ENCODE assay signal across 9 cellular contexts in genomic region chr16:2341456-2342447, GRCh38. TPM values are rescaled to one million over a fixed set of nuclear protein-coding genes. Genes with fewer than 3 reads are reported as not detected.
A peak's percentile ranks its signal among the peaks of the same experiment; 100 is the strongest.
DNase-seq lines count a peak whose midpoint lies in the region; ATAC-seq, FAIRE-seq and TF ChIP-seq lines count a peak whose summit lies in the region.
"Had no signal": no experiment of that assay in that cellular context is flagged by ENCODE, and none has a peak within 500 bp of the region (broad histone marks: within the 10 kb centered on the region; RNA-seq: fewer than 3 reads in every experiment).

No MANE protein-coding gene starts in this region.

- FAIRE-seq in endothelial cell of umbilical vein (lab: Jason Lieb, UNC) = no peak
- FAIRE-seq: bronchial epithelial cell had no signal

- H3K4me3 Mint-ChIP-seq in neural progenitor cell = peak overlapping the region; percentile 64
- no peak overlapping the region for H3K4me3 Mint-ChIP-seq in activated CD4-positive, alpha-beta memory T cell treated with anti-CD3 and anti-CD28 coated beads for 36 hours

- H3K9me3 ChIP-seq in endothelial cell of umbilical vein (replicated peaks; ENCODE audit: control insufficient read depth, insufficient read depth, low read length) (no peaks in the 10 kb centered on the region), neural progenitor cell (ENCODE audit: low read depth) (no peaks in the 10 kb centered on the region)

- peaks cover 3% of the 10 kb centered on the region; the same call in 1 of the 2 replicates for H3K27me3 ChIP-seq in ACC112 (ENCODE audit: insufficient read depth, low read length)
- H3K27me3 ChIP-seq in endothelial cell of umbilical vein (ENCODE audit: control insufficient read depth in 2 of 2, insufficient read depth in 2 of 2, low read length in 2 of 2) = peaks cover 8 to 28% of the 10 kb centered on the region in 2 experiments
- H3K27me3 ChIP-seq in neural progenitor cell = peaks cover 74% of the 10 kb centered on the region

- H3K79me2 ChIP-seq in ACC112 (ENCODE audit: control insufficient read depth, insufficient read depth, low read length, unreplicated experiment) (no peaks in the 10 kb centered on the region), endothelial cell of umbilical vein (ENCODE audit: control insufficient read depth, insufficient read depth, low read length) (peaks cover 10% of the 10 kb centered on the region), neural progenitor cell (ENCODE audit: low read depth) (no peaks in the 10 kb centered on the region)

- H3K4me1 ChIP-seq in ACC112 (ENCODE audit: control insufficient read depth, insufficient read depth, low read length, unreplicated experiment) = no peaks in the 10 kb centered on the region
- H3K4me1 ChIP-seq in endothelial cell of umbilical vein (ENCODE audit: control insufficient read depth, extremely low read depth, insufficient read depth, low read length) = peaks cover 9% of the 10 kb centered on the region
- H3K4me1 ChIP-seq in neural progenitor cell = no peaks in the 10 kb centered on the region

- no peaks in the 10 kb centered on the region for H4K20me1 ChIP-seq in endothelial cell of umbilical vein (replicated peaks; ENCODE audit: control insufficient read depth, extremely low read depth, insufficient read depth, low read length)
- no peaks in the 10 kb centered on the region for H4K20me1 ChIP-seq in neural progenitor cell (ENCODE audit: low read depth)

- TF ChIP-seq CTCF in GM12865 (IDR thresholded peaks at IDR 0.05; ENCODE audit: insufficient read depth, low read depth, low read length, missing control alignments) (no peak), endothelial cell of umbilical vein (IDR thresholded peaks at IDR 0.05; ENCODE audit: extremely low read depth in 1 of 2, insufficient read depth in 1 of 2, low read depth in 1 of 2, low read length in 2 of 2) (no peak), neural progenitor cell (IDR thresholded peaks at IDR 0.05) (no peak)

- intact Hi-C loops in endothelial cell of umbilical vein (cut with micrococcal nuclease) = loop anchor here (2.0 kb wide), 2 partner anchors 73 to 87 kb away; partner anchors contain the start of genes CCNF and RNPS1
- intact Hi-C loops in activated CD4-positive, alpha-beta memory T cell treated with anti-CD3 and anti-CD28 coated beads for 36 hours (cut with micrococcal nuclease) = loop anchor here (2.0 kb wide), 2 partner anchors 87 to 159 kb away; partner anchors contain the start of gene CCNF

- peaks cover 7% of the 10 kb centered on the region for H3K27me3 Mint-ChIP-seq in neural progenitor cell (ENCODE audit: insufficient read depth, low read depth)
- peaks cover 6% of the 10 kb centered on the region for H3K27me3 Mint-ChIP-seq in activated CD4-positive, alpha-beta memory T cell treated with anti-CD3 and anti-CD28 coated beads for 36 hours

- DNase-seq in GM12865 (ENCODE audit: low read depth) (peak; percentile 16), endothelial cell of umbilical vein (ENCODE audit: low read depth, low spot score) (no peak), neural progenitor cell (ENCODE audit: low spot score) (peak; percentile 34), KG1 (lab: John Stamatoyannopoulos, UW) (no peak)
- no peak for DNase-seq in activated CD4-positive, alpha-beta memory T cell treated with anti-CD3 and anti-CD28 coated beads for 36 hours

- POLR2A ChIA-PET in endothelial cell of umbilical vein (lab: Charles Lee) = no interaction called here
- POLR2A ChIA-PET in activated CD4-positive, alpha-beta memory T cell treated with anti-CD3 and anti-CD28 coated beads for 36 hours (lab: Charles Lee) = no interaction called here

- peaks cover 13% of the 10 kb centered on the region for H3K4me1 Mint-ChIP-seq in neural progenitor cell
- H3K4me1 Mint-ChIP-seq in activated CD4-positive, alpha-beta memory T cell treated with anti-CD3 and anti-CD28 coated beads for 36 hours (ENCODE audit: low read depth) = peaks cover 22% of the 10 kb centered on the region

- no peak for TF ChIP-seq POLR2A in endothelial cell of umbilical vein (IDR thresholded peaks at IDR 0.05; ENCODE audit: low read depth, low read length)

- no TSS peak for BruUV-seq in endothelial cell of umbilical vein (replicated peaks; lab: Mats Ljungman, UMichigan)

- peak overlapping the region; percentile 47 for H2AFZ ChIP-seq in ACC112 (ENCODE audit: low read length, unreplicated experiment)
- no peak overlapping the region for H2AFZ ChIP-seq in endothelial cell of umbilical vein (ENCODE audit: low read depth, low read length)
- H2AFZ ChIP-seq in neural progenitor cell (replicated peaks) = no peak overlapping the region

- H3K4me3 ChIP-seq in ACC112 (ENCODE audit: low read depth, low read length) = peak overlapping the region; percentile 75
- H3K4me3 ChIP-seq in GM12865 (ENCODE audit: low read depth, low read length) = no peak overlapping the region
- no peak overlapping the region for H3K4me3 ChIP-seq in endothelial cell of umbilical vein (replicated peaks in 1 of 3; ENCODE audit: insufficient read depth in 1 of 3, low read depth in 1 of 3, low read length in 3 of 3)
- no peak overlapping the region for H3K4me3 ChIP-seq in neural progenitor cell

- H3K36me3 ChIP-seq in ACC112 (ENCODE audit: insufficient read depth, low read length) (no peaks in the 10 kb centered on the region), endothelial cell of umbilical vein (ENCODE audit: control insufficient read depth in 2 of 2, extremely low read depth in 1 of 2, insufficient read depth in 2 of 2, low read length in 2 of 2) (no peaks in the 10 kb centered on the region), neural progenitor cell (no peaks in the 10 kb centered on the region)

- H3F3A ChIP-seq in neural progenitor cell (ENCODE audit: low read depth) = peaks cover 21% of the 10 kb centered on the region

- no peaks in the 10 kb centered on the region for H3K9me1 ChIP-seq in endothelial cell of umbilical vein (replicated peaks; ENCODE audit: control insufficient read depth, extremely low read depth, insufficient read depth, low read length)

- H3K4me2 ChIP-seq in endothelial cell of umbilical vein (ENCODE audit: insufficient read depth, low read length) = no peak overlapping the region
- no peak overlapping the region for H3K4me2 ChIP-seq in neural progenitor cell

- H3K9me3 Mint-ChIP-seq in neural progenitor cell = peaks cover 3% of the 10 kb centered on the region
- no peaks in the 10 kb centered on the region for H3K9me3 Mint-ChIP-seq in activated CD4-positive, alpha-beta memory T cell treated with anti-CD3 and anti-CD28 coated beads for 36 hours

- no peak for ATAC-seq in GM21528 (IDR thresholded peaks at IDR 0.05; ENCODE audit: low FRiP score, unreplicated experiment)
- ATAC-seq in HG03354 (IDR thresholded peaks at IDR 0.05; ENCODE audit: poor library complexity, severe bottlenecking, unreplicated experiment) = no peak

- CTCF ChIA-PET in endothelial cell of umbilical vein (lab: Charles Lee) = no interaction called here
- CTCF ChIA-PET in activated CD4-positive, alpha-beta memory T cell treated with anti-CD3 and anti-CD28 coated beads for 36 hours (lab: Charles Lee) = interaction anchor here (1.0 kb wide), 1 partner anchor 145 kb away, joined by 3 read pairs; no protein-coding TSS in a partner anchor

- H3K9ac ChIP-seq in endothelial cell of umbilical vein (replicated peaks; ENCODE audit: extremely low read depth, insufficient read depth, low read length) (no peak overlapping the region), neural progenitor cell (no peak overlapping the region)

- H3K27ac ChIP-seq in ACC112 (ENCODE audit: low read depth, low read length) = no peak overlapping the region
- no peak overlapping the region for H3K27ac ChIP-seq in endothelial cell of umbilical vein (ENCODE audit: insufficient read depth, low read depth, low read length)
- H3K27ac ChIP-seq in neural progenitor cell = no peak overlapping the region

- peaks cover 3% of the 10 kb centered on the region for H3K36me3 Mint-ChIP-seq in neural progenitor cell
- peaks cover 2% of the 10 kb centered on the region for H3K36me3 Mint-ChIP-seq in activated CD4-positive, alpha-beta memory T cell treated with anti-CD3 and anti-CD28 coated beads for 36 hours

- dilution Hi-C loops in endothelial cell of umbilical vein (cut with MboI; ENCODE audit: extremely low pct_ligation_motif_present, low sequenced_read_pairs) = no loop called here

- H3K27ac Mint-ChIP-seq in neural progenitor cell = no peak overlapping the region
- H3K27ac Mint-ChIP-seq in activated CD4-positive, alpha-beta memory T cell treated with anti-CD3 and anti-CD28 coated beads for 36 hours = no peak overlapping the region

TF ChIP-seq in endothelial cell of umbilical vein, 7 proteins besides CTCF, POLR2A, EP300 and RAD21:
- TF ChIP-seq EZH2 (IDR thresholded peaks at IDR 0.05; ENCODE audit: borderline replicate concordance, low read depth, low read length, severe bottlenecking) (peak; percentile 64), GATA2 (IDR thresholded peaks at IDR 0.05; ENCODE audit: insufficient read depth, insufficient read length, low read depth, low read length) (no peak)

RNA-seq across cellular contexts. Expression of gene ABCA3, which starts 1.2 kb away (rescaled TPM):
- total RNA-seq in endothelial cell of umbilical vein (25.5 and 36.0 TPM in 2 replicates), neural progenitor cell (ENCODE audit: low replicate concordance) (9.7 and 10.8 TPM in 2 replicates)
- polyA plus RNA-seq in endothelial cell of umbilical vein = 13.5 and 16.7 TPM in 2 replicates
- polyA plus RNA-seq in endothelial cell of umbilical vein (2011; cell fraction: cytosol; rRNA removed) = 11.3 and 13.9 TPM in 2 replicates
- 21.7 and 27.7 TPM in 2 replicates for polyA plus RNA-seq in endothelial cell of umbilical vein (2011; cell fraction: nucleus; rRNA removed)
- polyA plus RNA-seq in endothelial cell of umbilical vein (2012) = 21.6 and 29.6 TPM in 2 replicates
- 21.1 and 25.6 TPM in 2 replicates for polyA minus RNA-seq in endothelial cell of umbilical vein
- 3.4 TPM for polyA minus RNA-seq in endothelial cell of umbilical vein (2011; cell fraction: cytosol; rRNA and poly(A)+ RNA removed)
- polyA minus RNA-seq in endothelial cell of umbilical vein (2011; cell fraction: nucleus; rRNA and poly(A)+ RNA removed) = 11.7 and 12.1 TPM in 2 replicates
- 1 to 10 TPM; 6.1 to 6.4 TPM for total RNA-seq in activated CD4-positive, alpha-beta memory T cell treated with anti-CD3 and anti-CD28 coated beads for 36 hours

Comparison
In these comparisons a context has a peak if more than half of its experiments do, and no peak if none do; other contexts are left out.
1. DNase-seq: peak in GM12865 (single experiment) and neural progenitor cell (single experiment); none in endothelial cell of umbilical vein (single experiment), KG1 (single experiment) and activated CD4-positive, alpha-beta memory T cell treated with anti-CD3 and anti-CD28 coated beads for 36 hours (single experiment).